Comparison of ENCODE assay signal across 1 cellular context in genomic region chr2:192773044-192773443, GRCh38.
TF ChIP-seq lines count a peak whose summit lies in the region.

No MANE protein-coding gene starts in this region.

TF ChIP-seq in HepG2, 621 proteins besides CTCF, POLR2A, EP300 and RAD21 (continued from another document and continues in another):
- TF ChIP-seq MTA1 (CRISPR knock-in tag; IDR thresholded peaks at IDR 0.05; ENCODE audit: borderline replicate concordance) (no peak), IKZF4 (CRISPR knock-in tag; IDR thresholded peaks at IDR 0.05; ENCODE audit: borderline replicate concordance, low read depth, not compliant biosample characterization) (no peak), ZNF850 (CRISPR knock-in tag; conservative IDR thresholded peaks at IDR 0.05) (no peak), ZBTB14 (CRISPR knock-in tag; IDR thresholded peaks at IDR 0.05) (no peak), NFYB (CRISPR knock-in tag; IDR thresholded peaks at IDR 0.05) (no peak), NKX3-1 (CRISPR knock-in tag; IDR thresholded peaks at IDR 0.05) (no peak), ATF5 (CRISPR knock-in tag; IDR thresholded peaks at IDR 0.05; ENCODE audit: low read depth) (no peak), NCOR1 (IDR thresholded peaks at IDR 0.05; ENCODE audit: borderline replicate concordance, low read length) (peak; percentile 93), POLR2G (IDR thresholded peaks at IDR 0.05; ENCODE audit: low read depth, low read length) (no peak), HOXD1 (CRISPR knock-in tag; IDR thresholded peaks at IDR 0.05) (no peak), ZNF276 (CRISPR knock-in tag; IDR thresholded peaks at IDR 0.05; ENCODE audit: low read depth) (no peak), ZNF784 (CRISPR knock-in tag; IDR thresholded peaks at IDR 0.05; ENCODE audit: borderline replicate concordance) (no peak), ZNF839 (CRISPR knock-in tag; IDR thresholded peaks at IDR 0.05; ENCODE audit: borderline replicate concordance) (no peak), EHMT2 (IDR thresholded peaks at IDR 0.05; ENCODE audit: borderline replicate concordance, low read depth, low read length) (no peak; the same call in 1 of the 2 replicates), GPBP1L1 (CRISPR knock-in tag; IDR thresholded peaks at IDR 0.05) (no peak), MTF1 (CRISPR knock-in tag; IDR thresholded peaks at IDR 0.05) (no peak), ZNF577 (CRISPR knock-in tag; IDR thresholded peaks at IDR 0.05; ENCODE audit: borderline replicate concordance, low read depth) (no peak), CERS6 (CRISPR knock-in tag; IDR thresholded peaks at IDR 0.05) (no peak), NFIC (IDR thresholded peaks at IDR 0.05; ENCODE audit: low read length) (no peak), ZMYM2 (CRISPR knock-in tag; IDR thresholded peaks at IDR 0.05) (no peak), ZNF441 (CRISPR knock-in tag; IDR thresholded peaks at IDR 0.05; ENCODE audit: borderline replicate concordance) (no peak), ZNF343 (CRISPR knock-in tag; IDR thresholded peaks at IDR 0.05) (no peak), ZNF512 (CRISPR knock-in tag; IDR thresholded peaks at IDR 0.05) (no peak), PCBP2 (optimal IDR thresholded peaks at IDR 0.05; ENCODE audit: low read depth, low read length, poor library complexity, severe bottlenecking) (no peak), ZNF672 (CRISPR knock-in tag; IDR thresholded peaks at IDR 0.05) (no peak), ZNF674 (CRISPR knock-in tag; IDR thresholded peaks at IDR 0.05; ENCODE audit: low read depth) (no peak), ZNF468 (CRISPR knock-in tag; IDR thresholded peaks at IDR 0.05) (no peak), ATF7-NPFF (CRISPR knock-in tag; IDR thresholded peaks at IDR 0.05; ENCODE audit: low read depth) (no peak), PREB (CRISPR knock-in tag; IDR thresholded peaks at IDR 0.05) (no peak), CHCHD3 (CRISPR knock-in tag; IDR thresholded peaks at IDR 0.05) (no peak), MYC (CRISPR knock-in tag; IDR thresholded peaks at IDR 0.05; ENCODE audit: borderline replicate concordance) (no peak), TAF15 (IDR thresholded peaks at IDR 0.05; ENCODE audit: low read depth, low read length, poor library complexity, severe bottlenecking) (no peak), SRSF4 (IDR thresholded peaks at IDR 0.05; ENCODE audit: low read depth, low read length, poor library complexity, severe bottlenecking) (no peak), PRPF4 (IDR thresholded peaks at IDR 0.05; ENCODE audit: low read depth, low read length, poor library complexity, severe bottlenecking) (no peak), FOXM1 (CRISPR knock-in tag; IDR thresholded peaks at IDR 0.05) (no peak), ZMAT3 (CRISPR knock-in tag; conservative IDR thresholded peaks at IDR 0.05) (no peak), ESRRA (CRISPR knock-in tag; IDR thresholded peaks at IDR 0.05; ENCODE audit: low read depth) (0 out of 2 replicates have a peak, but pooled peaks have one; percentile 47), ZNF143 (CRISPR knock-in tag; IDR thresholded peaks at IDR 0.05) (no peak), THYN1 (CRISPR knock-in tag; IDR thresholded peaks at IDR 0.05; ENCODE audit: borderline replicate concordance, low read depth) (no peak), ELF1 (CRISPR knock-in tag; IDR thresholded peaks at IDR 0.05) (no peak), U2AF1 (optimal IDR thresholded peaks at IDR 0.05; ENCODE audit: low read depth, low read length) (no peak), ZSCAN29 (CRISPR knock-in tag; conservative IDR thresholded peaks at IDR 0.05) (no peak), HNF1B (CRISPR knock-in tag; IDR thresholded peaks at IDR 0.05) (peak; percentile 30; the same call in 1 of the 2 replicates), TSC22D2 (CRISPR knock-in tag; IDR thresholded peaks at IDR 0.05; ENCODE audit: borderline replicate concordance) (no peak), ZNF33A (CRISPR knock-in tag; IDR thresholded peaks at IDR 0.05; ENCODE audit: borderline replicate concordance) (no peak), NFE2L2 (IDR thresholded peaks at IDR 0.05; ENCODE audit: low read length) (no peak), ZBTB20 (CRISPR knock-in tag; IDR thresholded peaks at IDR 0.05; ENCODE audit: borderline replicate concordance, low read depth) (no peak), YY1 (IDR thresholded peaks at IDR 0.05; ENCODE audit: insufficient read depth, insufficient replicate concordance, low read depth, low read length) (no peak), ZNF34 (CRISPR knock-in tag; IDR thresholded peaks at IDR 0.05; ENCODE audit: borderline replicate concordance) (no peak), ZNF207 (IDR thresholded peaks at IDR 0.05; ENCODE audit: borderline replicate concordance) (no peak), TBX2 (CRISPR knock-in tag; IDR thresholded peaks at IDR 0.05; ENCODE audit: borderline replicate concordance) (no peak), HNF4A (CRISPR knock-in tag; IDR thresholded peaks at IDR 0.05) (peak; percentile 95), SKI (IDR thresholded peaks at IDR 0.05; ENCODE audit: partially characterized antibody) (peak; percentile 98), TGIF2 (CRISPR knock-in tag; IDR thresholded peaks at IDR 0.05) (no peak), ZNF709 (CRISPR knock-in tag; IDR thresholded peaks at IDR 0.05) (no peak), HNRNPK (IDR thresholded peaks at IDR 0.05; ENCODE audit: low read depth, low read length, poor library complexity, severe bottlenecking) (no peak), RFX1 (IDR thresholded peaks at IDR 0.05) (no peak), ELF3 (CRISPR knock-in tag; IDR thresholded peaks at IDR 0.05) (no peak), SNRNP70 (IDR thresholded peaks at IDR 0.05; ENCODE audit: low read depth, low read length) (no peak), KDM6A (CRISPR knock-in tag; IDR thresholded peaks at IDR 0.05; ENCODE audit: low read depth) (no peak), KDM4B (CRISPR knock-in tag; IDR thresholded peaks at IDR 0.05) (0 out of 2 replicates have a peak, but pooled peaks have one; percentile 33), CBX1 (IDR thresholded peaks at IDR 0.05; ENCODE audit: low read depth) (no peak), SP4 (CRISPR knock-in tag; IDR thresholded peaks at IDR 0.05) (0 out of 2 replicates have a peak, but pooled peaks have one; percentile 29), HOMEZ (CRISPR knock-in tag; IDR thresholded peaks at IDR 0.05; ENCODE audit: low read depth) (0 out of 2 replicates have a peak, but pooled peaks have one; percentile 32), PAX8 (CRISPR knock-in tag; IDR thresholded peaks at IDR 0.05; ENCODE audit: borderline replicate concordance) (no peak)
